8 cellular contexts compared by ENCODE assay signal in the genomic region with DNA sequence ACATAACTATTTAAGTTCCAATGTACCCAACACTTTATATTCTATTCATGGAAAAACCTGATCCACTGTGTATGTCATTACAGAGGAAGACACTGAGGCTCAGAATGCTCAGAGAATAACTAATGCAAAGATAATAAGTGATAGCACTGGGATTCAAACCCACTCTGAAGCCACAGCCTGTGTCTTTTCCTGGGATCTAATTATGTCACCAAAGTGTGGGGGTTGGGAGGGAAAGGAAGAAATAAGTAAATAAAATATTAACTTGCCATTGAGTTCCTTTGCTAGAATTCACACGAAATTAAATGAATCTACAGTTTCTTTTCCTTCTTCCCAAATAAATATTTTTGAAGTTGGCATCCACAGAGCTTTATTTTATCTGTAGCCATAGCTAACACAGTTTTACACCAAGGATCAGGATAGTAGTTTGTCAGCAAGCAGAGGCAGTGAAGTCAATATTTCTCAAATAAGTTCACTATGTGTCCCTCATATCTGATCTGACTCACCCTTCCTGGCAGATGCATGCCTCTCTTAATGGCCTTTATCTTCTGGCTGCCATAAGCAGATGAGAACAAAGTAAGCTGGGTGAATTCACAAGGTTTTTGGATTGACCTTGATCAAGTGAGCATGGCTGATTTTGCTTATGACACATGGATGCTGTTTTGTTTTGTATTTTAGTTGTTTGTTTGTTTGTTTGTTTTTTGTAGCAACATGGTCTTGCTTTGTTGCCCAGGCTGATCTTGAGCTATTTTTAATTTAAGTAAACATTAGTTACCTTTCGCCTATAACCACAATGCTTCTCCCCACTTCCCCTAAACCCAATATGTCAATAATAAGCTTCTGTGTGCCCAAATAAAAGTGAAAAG. TPM values are rescaled to one million over a fixed set of nuclear protein-coding genes. Genes with fewer than 3 reads are reported as not detected.
DNase-seq lines count a peak whose midpoint lies in the region; ATAC-seq, FAIRE-seq and TF ChIP-seq lines count a peak whose summit lies in the region.

No MANE protein-coding gene starts in this region.

- H3K27me3 ChIP-seq in RWPE2 (ENCODE audit: insufficient read depth, poor library complexity, severe bottlenecking): no peaks in the 10 kb centered on the region
- no peaks in the 10 kb centered on the region for H3K27me3 ChIP-seq in pancreas
- H3K27me3 ChIP-seq in ovary: no peaks in the 10 kb centered on the region

- H3K27ac ChIP-seq in RWPE2 (ENCODE audit: poor library complexity, severe bottlenecking) (no peak overlapping the region), pancreas (peak overlapping the region in 3 of 4 donors; percentile 14 to 75 (median 66)), ovary (no peak overlapping the region)

- H3K9me3 ChIP-seq in RWPE2 (ENCODE audit: severe bottlenecking) (peaks cover 2% of the 10 kb centered on the region), pancreas (no peaks in the 10 kb centered on the region), ovary (peaks cover 0 to 3% of the 10 kb centered on the region in 2 donors)

- H3K36me3 ChIP-seq in RWPE2 (ENCODE audit: low read depth): no peaks in the 10 kb centered on the region
- H3K36me3 ChIP-seq in pancreas: no peaks in the 10 kb centered on the region
- H3K36me3 ChIP-seq in ovary: no peaks in the 10 kb centered on the region

- no peak for DNase-seq in RWPE2 (ENCODE audit: low spot score)
- no peak for DNase-seq in pancreas
- no peak for DNase-seq in HK-2 (ENCODE audit: unreplicated experiment)
- DNase-seq in retina: no peak
- DNase-seq in ovary: no peak
- DNase-seq in DMS79 (lab: John Stamatoyannopoulos, UW): no peak

- intact Hi-C loops in pancreas (cut with DNase I): no loop called here
- intact Hi-C loops in ovary (cut with DNase I): no loop called here

- no peak for TF ChIP-seq EP300 in ovary (IDR thresholded peaks at IDR 0.05)

- no peak overlapping the region for H3K4me3 ChIP-seq in RWPE2 (ENCODE audit: severe bottlenecking)
- no peak overlapping the region for H3K4me3 ChIP-seq in pancreas
- no peak overlapping the region for H3K4me3 ChIP-seq in ovary

- ATAC-seq in GM18907 (IDR thresholded peaks at IDR 0.05; ENCODE audit: unreplicated experiment) (peak; percentile 58), HG02973 (IDR thresholded peaks at IDR 0.05; ENCODE audit: unreplicated experiment) (peak; percentile 57), RWPE2 (ENCODE audit: low read depth) (peak; percentile 79), pancreas (peak; percentile 35 to 68 (median 48))

- no peak for TF ChIP-seq POLR2A in ovary (IDR thresholded peaks at IDR 0.05)

- WGBS in pancreas, 2 donors: 17 to 20% methylated on average over 2 of the region's 2 CpGs
- 49 to 59% (median 58%) methylated on average over 2 of the region's 2 CpGs for WGBS in ovary, 3 donors

- H3K4me1 ChIP-seq in RWPE2 (ENCODE audit: insufficient read depth, poor library complexity, severe bottlenecking) (peaks cover 30% of the 10 kb centered on the region), pancreas (peaks cover 19 to 55% (median 50%) of the 10 kb centered on the region in 3 donors), ovary (ENCODE audit: insufficient read depth) (no peaks in the 10 kb centered on the region)

- FAIRE-seq in pancreas (lab: Jason Lieb, UNC): no peak

- TF ChIP-seq CTCF in RWPE2 (IDR thresholded peaks at IDR 0.05; ENCODE audit: poor library complexity, severe bottlenecking): no peak
- TF ChIP-seq CTCF in pancreas (IDR thresholded peaks at IDR 0.05): no peak
- no peak for TF ChIP-seq CTCF in ovary (IDR thresholded peaks at IDR 0.05)

RNA-seq across cellular contexts. Expression of a gene that starts 6.3 kb away (rescaled TPM):
- total RNA-seq in pancreas (10 to 100 TPM; 19.6 to 38.9 (median 31.0) TPM), ovary (10 to 100 TPM in 5 of 7 donors, 1 to 10 TPM in 2; 6.4 to 22.5 (median 10.4) TPM)
- polyA plus RNA-seq in pancreas (1 to 10 TPM; 7.5 to 9.0 TPM), ovary (10 to 100 TPM in 1 of 2 donors, 1 to 10 TPM in 1; 7.8 to 20.1 TPM)

Comparison
In these comparisons a context has a peak if more than half of its experiments do, and no peak if none do; other contexts are left out.
1. H3K27ac ChIP-seq: peak in pancreas (3 of 4); none in RWPE2 (single experiment) and ovary (0 of 2).
2. Peak in every context shown above with its lines, with median percentiles within 50 percentile points of each other: ATAC-seq.